Comparison of ENCODE assay signal across 11 cellular contexts in the genomic region with DNA sequence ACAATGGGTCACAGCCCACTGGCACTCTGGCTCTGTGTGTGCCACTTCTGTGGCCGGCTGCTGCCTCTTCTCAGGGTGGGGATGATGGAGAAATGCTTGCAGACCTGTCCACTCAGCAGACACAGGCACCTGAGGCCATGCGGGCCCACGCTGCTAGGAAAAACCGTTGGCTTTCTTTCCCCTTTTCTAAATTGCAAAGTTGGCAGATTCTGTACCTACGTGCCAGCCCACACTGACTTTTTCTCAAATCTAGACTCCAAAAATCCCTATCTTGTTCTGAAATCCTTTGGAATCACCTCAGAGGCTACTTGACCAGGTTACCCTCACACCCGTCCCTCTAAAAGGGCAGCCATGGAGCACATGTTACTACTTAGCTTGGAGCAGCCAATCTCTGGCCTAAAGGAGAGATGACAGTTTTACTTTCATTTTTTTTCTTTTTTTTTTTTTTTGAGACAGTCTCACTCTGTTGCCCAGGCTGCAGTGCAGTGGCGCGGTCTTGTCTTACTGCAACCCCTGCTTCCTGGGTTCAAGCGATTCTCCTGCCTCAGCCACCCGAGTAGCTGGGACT.
DNase-seq lines count a peak whose midpoint lies in the region; FAIRE-seq and TF ChIP-seq lines count a peak whose summit lies in the region.
"Had no signal": no experiment of that assay in that cellular context is flagged by ENCODE, and none has a peak within 500 bp of the region (broad histone marks: within the 10 kb centered on the region; RNA-seq: fewer than 3 reads in every experiment).

No MANE protein-coding gene starts in this region.

- H3K4me1 ChIP-seq in muscle layer of duodenum (ENCODE audit: control insufficient read depth in 1 of 2, insufficient read depth in 2 of 2, low read length in 2 of 2), result peaks cover 38 to 90% of the 10 kb centered on the region in 2 donors

- H3K4me3 ChIP-seq in muscle layer of duodenum (ENCODE audit: low read depth in 1 of 2, low read length in 2 of 2), result no peak overlapping the region

- H3K4me1 Mint-ChIP-seq in CD14-positive monocyte, result peaks cover 83% of the 10 kb centered on the region
- H3K4me1 Mint-ChIP-seq in activated CD4-positive, alpha-beta memory T cell treated with anti-CD3 and anti-CD28 coated beads for 36 hours (ENCODE audit: low read depth), result peaks cover 64% of the 10 kb centered on the region

- no peaks in the 10 kb centered on the region for H3K9me3 ChIP-seq in muscle layer of duodenum (ENCODE audit: control insufficient read depth in 1 of 2, low read length in 2 of 2)

- POLR2A ChIA-PET in activated CD4-positive, alpha-beta memory T cell treated with anti-CD3 and anti-CD28 coated beads for 36 hours (lab: Charles Lee), result interaction anchor here (1.2 kb wide), 1 partner anchor 9 kb away, joined by 3 read pairs; no protein-coding TSS in a partner anchor

- H3K4me3 Mint-ChIP-seq in CD14-positive monocyte, result no peak overlapping the region
- H3K4me3 Mint-ChIP-seq in activated CD4-positive, alpha-beta memory T cell treated with anti-CD3 and anti-CD28 coated beads for 36 hours, result peak overlapping the region; percentile 50

- TF ChIP-seq CTCF in CD14-positive monocyte (IDR thresholded peaks at IDR 0.05), result no peak

- no peaks in the 10 kb centered on the region for H3K9me3 Mint-ChIP-seq in CD14-positive monocyte
- no peaks in the 10 kb centered on the region for H3K9me3 Mint-ChIP-seq in activated CD4-positive, alpha-beta memory T cell treated with anti-CD3 and anti-CD28 coated beads for 36 hours

- H3K36me3 Mint-ChIP-seq in CD14-positive monocyte, result peaks cover 21 to 48% of the 10 kb centered on the region in 2 donors
- peaks cover 19% of the 10 kb centered on the region for H3K36me3 Mint-ChIP-seq in activated CD4-positive, alpha-beta memory T cell treated with anti-CD3 and anti-CD28 coated beads for 36 hours

- DNase-seq in CD14-positive monocyte (ENCODE audit: low spot score) (no peak), GM18507 (ENCODE audit: extremely low spot score, insufficient read length, low read depth) (no peak), AG08396 (ENCODE audit: low spot score) (no peak), activated gamma-delta T cell treated with Interleukin-2 at 50 U/mL for 16 hours (no peak), MV-4-11 (lab: John Stamatoyannopoulos, UW) (no peak), DMS53 treated with DMSO at 0.1 percent for 48 hours (lab: John Stamatoyannopoulos, UW; ENCODE audit: unreplicated experiment) (no peak)
- no peak for DNase-seq in activated CD4-positive, alpha-beta memory T cell treated with anti-CD3 and anti-CD28 coated beads for 36 hours
- DNase-seq: activated effector memory CD4-positive, alpha-beta T cell treated with anti-CD3 and anti-CD28 coated beads, Interleukin-2, amount 50 U/mL, for 16 hours; NCI-H446 had no signal

- CTCF ChIA-PET in activated CD4-positive, alpha-beta memory T cell treated with anti-CD3 and anti-CD28 coated beads for 36 hours (lab: Charles Lee), result interaction anchor here (0.9 to 1.0 kb wide), 2 partner anchors 68 to 187 kb away, joined by 3 read pairs; no protein-coding TSS in a partner anchor

- peak; percentile 21 for FAIRE-seq in GM18507 (lab: Jason Lieb, UNC)
- FAIRE-seq: colon had no signal

- H3K27ac Mint-ChIP-seq in CD14-positive monocyte, result peak overlapping the region; percentile 98 to 99 (median 99)
- H3K27ac Mint-ChIP-seq in activated CD4-positive, alpha-beta memory T cell treated with anti-CD3 and anti-CD28 coated beads for 36 hours, result peak overlapping the region; percentile 81

- no peaks in the 10 kb centered on the region for H3K27me3 ChIP-seq in muscle layer of duodenum (ENCODE audit: low read depth, low read length)

- no peaks in the 10 kb centered on the region for H3K36me3 ChIP-seq in muscle layer of duodenum (ENCODE audit: control insufficient read depth in 1 of 2, insufficient read depth in 2 of 2, low read length in 2 of 2)

- intact Hi-C loops in CD14-positive monocyte (cut with micrococcal nuclease), result no loop called here
- intact Hi-C loops in activated CD4-positive, alpha-beta memory T cell treated with anti-CD3 and anti-CD28 coated beads for 36 hours (cut with micrococcal nuclease), result no loop called here

- peak overlapping the region; percentile 52 for H3K27ac ChIP-seq in muscle layer of duodenum (ENCODE audit: low read length)

- H3K27me3 Mint-ChIP-seq in CD14-positive monocyte (ENCODE audit: low read depth in 3 of 3), result no peaks in the 10 kb centered on the region
- H3K27me3 Mint-ChIP-seq in activated CD4-positive, alpha-beta memory T cell treated with anti-CD3 and anti-CD28 coated beads for 36 hours, result no peaks in the 10 kb centered on the region
